Comparison of ENCODE assay signal across 1 cellular context in the genomic region with DNA sequence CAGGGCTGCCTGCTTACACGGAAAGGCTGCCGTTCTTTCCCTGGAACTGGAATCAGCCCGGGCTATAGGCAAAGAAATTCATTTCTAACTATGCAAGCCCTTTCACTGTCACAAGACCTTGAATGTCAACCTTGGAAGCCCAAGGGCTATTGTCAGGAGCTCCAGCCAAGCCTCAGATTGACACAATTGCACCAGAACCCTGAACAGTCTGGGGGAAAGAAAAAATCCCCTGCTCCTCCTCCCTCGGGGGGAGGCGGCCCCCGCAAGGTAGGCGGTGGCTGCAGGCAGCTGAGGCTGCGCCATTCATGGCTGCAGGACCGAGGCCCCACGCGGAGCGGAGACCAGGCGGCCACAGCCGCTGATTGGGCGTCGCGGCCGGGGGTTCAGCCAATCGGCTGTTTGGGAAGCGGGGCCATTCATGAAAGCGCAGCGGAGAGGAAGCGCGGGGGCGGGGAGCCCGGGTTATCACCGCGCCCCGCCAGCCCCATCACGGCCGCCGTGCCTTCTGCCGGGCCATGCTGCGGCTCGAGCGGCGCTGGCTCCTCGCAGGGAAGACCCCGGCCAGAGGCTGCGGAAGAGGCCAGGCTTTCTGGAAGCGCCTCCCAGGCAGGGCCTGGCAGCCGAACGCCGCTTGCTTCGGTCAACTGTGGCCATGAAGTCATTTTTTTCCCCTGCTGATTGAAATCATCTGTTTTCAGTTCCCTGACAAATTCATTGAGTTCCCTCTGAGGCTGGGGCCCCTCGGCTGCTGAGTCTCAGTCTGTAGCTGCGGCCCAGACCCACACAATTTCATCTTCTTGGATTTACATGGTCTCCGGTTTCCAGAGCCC.
TF ChIP-seq lines count a peak whose summit lies in the region.

No MANE protein-coding gene starts in this region.

TF ChIP-seq in IMR-90, 13 proteins besides CTCF, POLR2A, EP300 and RAD21 (continued from another document):
- TF ChIP-seq, protein P1, sequence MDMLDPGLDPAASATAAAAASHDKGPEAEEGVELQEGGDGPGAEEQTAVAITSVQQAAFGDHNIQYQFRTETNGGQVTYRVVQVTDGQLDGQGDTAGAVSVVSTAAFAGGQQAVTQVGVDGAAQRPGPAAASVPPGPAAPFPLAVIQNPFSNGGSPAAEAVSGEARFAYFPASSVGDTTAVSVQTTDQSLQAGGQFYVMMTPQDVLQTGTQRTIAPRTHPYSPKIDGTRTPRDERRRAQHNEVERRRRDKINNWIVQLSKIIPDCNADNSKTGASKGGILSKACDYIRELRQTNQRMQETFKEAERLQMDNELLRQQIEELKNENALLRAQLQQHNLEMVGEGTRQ (IDR thresholded peaks at IDR 0.05; ENCODE audit: low read depth, low read length) = peak; percentile 40
- no peak for TF ChIP-seq RCOR1 (IDR thresholded peaks at IDR 0.05; ENCODE audit: insufficient replicate concordance, low read length)
- TF ChIP-seq RFX5 (IDR thresholded peaks at IDR 0.05; ENCODE audit: low read depth, low read length) = peak; percentile 56; the same call in 1 of the 2 replicates
